12 cellular contexts compared by ENCODE assay signal in genomic region chr15:99845009-99845408, GRCh38.
DNase-seq lines count a peak whose midpoint lies in the region; ATAC-seq, FAIRE-seq and TF ChIP-seq lines count a peak whose summit lies in the region.
"Had no signal": no experiment of that assay in that cellular context is flagged by ENCODE, and none has a peak within 500 bp of the region (broad histone marks: within the 10 kb centered on the region; RNA-seq: fewer than 3 reads in every experiment).

No MANE protein-coding gene starts in this region.

- H3K4me1 Mint-ChIP-seq in astrocyte (ENCODE audit: low read depth, unreplicated experiment), result peaks cover 5% of the 10 kb centered on the region

- no peak overlapping the region for H3K9ac ChIP-seq in astrocyte (ENCODE audit: low read length)

- ATAC-seq in GM18909 (IDR thresholded peaks at IDR 0.05; ENCODE audit: poor library complexity, unreplicated experiment) (peak; percentile 79), HG03103 (IDR thresholded peaks at IDR 0.05; ENCODE audit: low read depth, unreplicated experiment) (peak; percentile 53), HG03520 (IDR thresholded peaks at IDR 0.05; ENCODE audit: unreplicated experiment) (no peak)

- H3K4me1 ChIP-seq in astrocyte (ENCODE audit: insufficient read depth, low read length), result no peaks in the 10 kb centered on the region

- H3K27ac Mint-ChIP-seq in astrocyte (ENCODE audit: unreplicated experiment), result no peak overlapping the region

- no peaks in the 10 kb centered on the region for H3K36me3 ChIP-seq in GM06990 (ENCODE audit: control insufficient read depth, insufficient read depth, low read length)
- no peaks in the 10 kb centered on the region for H3K36me3 ChIP-seq in astrocyte (ENCODE audit: insufficient read depth, low read length)

- DNase-seq in GM06990 (ENCODE audit: extremely low read depth, insufficient read length) (peak; percentile 7), astrocyte (ENCODE audit: low read depth) (peak; percentile 74), NCI-H1930 (lab: John Stamatoyannopoulos, UW) (no peak), pons (ENCODE audit: low spot score) (no peak), NCI-H128 (lab: John Stamatoyannopoulos, UW; ENCODE audit: unreplicated experiment) (no peak)
- DNase-seq: effector memory CD4-positive, alpha-beta T cell; NCI-H82; small intestine; stimulated activated naive CD4-positive, alpha-beta T cell had no signal

- H3K36me3 Mint-ChIP-seq in astrocyte (ENCODE audit: low read depth, unreplicated experiment), result no peaks in the 10 kb centered on the region

- no peak overlapping the region for H3K4me3 ChIP-seq in GM06990 (replicated peaks; ENCODE audit: low read depth, low read length)
- H3K4me3 ChIP-seq in astrocyte (ENCODE audit: insufficient read depth, low read depth, low read length), result no peak overlapping the region

- H3K4me3 Mint-ChIP-seq in astrocyte (ENCODE audit: unreplicated experiment), result no peak overlapping the region

- H3K9me3 ChIP-seq in astrocyte (ENCODE audit: insufficient read depth, low read depth, low read length), result no peaks in the 10 kb centered on the region

- TF ChIP-seq CTCF in GM06990 (IDR thresholded peaks at IDR 0.05; ENCODE audit: insufficient read depth, low read length, poor library complexity, severe bottlenecking) (no peak), astrocyte (IDR thresholded peaks at IDR 0.05; ENCODE audit: insufficient read depth, low read depth, low read length) (no peak)

- H3K79me2 ChIP-seq in astrocyte (ENCODE audit: insufficient read depth, low read length), result no peaks in the 10 kb centered on the region

- H3K27me3 ChIP-seq in GM06990 (replicated peaks; ENCODE audit: control insufficient read depth, insufficient read depth, low read length), result no peaks in the 10 kb centered on the region; the same call in 1 of the 2 replicates
- H3K27me3 ChIP-seq in astrocyte (ENCODE audit: insufficient read depth, low read length), result no peaks in the 10 kb centered on the region

- H3K27me3 Mint-ChIP-seq in astrocyte (ENCODE audit: low read depth, unreplicated experiment), result no peaks in the 10 kb centered on the region

- FAIRE-seq in astrocyte (lab: Jason Lieb, UNC), result no peak

- H3K4me2 ChIP-seq in astrocyte (ENCODE audit: low read length), result no peak overlapping the region

- H3K27ac ChIP-seq in astrocyte (ENCODE audit: low read depth, low read length), result no peak overlapping the region

- H2AFZ ChIP-seq in astrocyte (ENCODE audit: low read depth, low read length), result no peak overlapping the region

- no peaks in the 10 kb centered on the region for H3K9me3 Mint-ChIP-seq in astrocyte (ENCODE audit: unreplicated experiment)

- H4K20me1 ChIP-seq in astrocyte (ENCODE audit: insufficient read depth, low read length), result no peaks in the 10 kb centered on the region

Comparison
In these comparisons a context has a peak if more than half of its experiments do, and no peak if none do; other contexts are left out.
1. DNase-seq: peak in GM06990 (single experiment) and astrocyte (single experiment); none in NCI-H1930 (0 of 2), pons (single experiment) and NCI-H128 (single experiment).